1 cellular context compared by ENCODE assay signal in the genomic region with DNA sequence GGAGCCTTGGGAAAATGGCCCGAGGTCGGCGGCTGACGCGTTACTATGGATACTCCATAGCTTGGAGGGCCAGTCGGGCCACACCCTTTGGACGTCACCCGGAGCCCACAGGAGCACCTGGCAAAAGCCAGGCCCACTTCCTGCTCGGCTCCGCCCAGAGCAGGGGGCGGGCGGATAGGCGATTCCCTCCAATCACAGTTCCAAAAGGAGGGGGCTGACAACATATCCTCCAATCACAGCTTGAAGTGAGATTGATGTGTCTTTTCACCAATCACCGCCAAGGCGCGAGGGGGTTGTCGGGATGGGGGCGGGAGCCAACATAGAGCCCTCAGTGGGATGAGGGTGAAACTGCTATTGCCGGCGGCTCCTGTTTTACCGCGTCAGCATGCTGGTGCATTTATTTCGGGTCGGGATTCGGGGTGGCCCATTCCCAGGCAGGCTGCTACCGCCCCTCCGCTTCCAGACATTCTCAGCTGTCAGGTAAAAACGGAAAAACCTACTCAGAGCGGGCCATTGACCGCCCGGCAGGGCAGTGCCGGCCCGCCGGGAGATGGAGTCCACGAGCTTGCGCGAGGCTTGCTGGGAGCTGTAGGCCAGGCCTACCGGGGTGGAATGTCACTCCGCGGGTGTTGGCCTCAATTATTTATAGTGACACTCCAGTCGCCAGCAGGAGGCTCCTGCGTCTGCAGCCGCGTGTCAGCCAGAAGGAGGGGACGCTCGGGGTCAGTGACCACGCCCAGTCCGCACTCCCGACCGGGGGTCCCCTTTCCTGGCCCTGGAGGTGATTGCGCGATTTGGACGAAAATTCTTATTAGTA.
TF ChIP-seq lines count a peak whose summit lies in the region.

A gene (plus strand): TSS at position 320 of the 817 bp plus-strand sequence. CDS start 66 bp downstream, at position 386.

TF ChIP-seq in SK-N-SH, 30 proteins besides CTCF, POLR2A, EP300 and RAD21 (continued from another document):
- TF ChIP-seq, protein P1, sequence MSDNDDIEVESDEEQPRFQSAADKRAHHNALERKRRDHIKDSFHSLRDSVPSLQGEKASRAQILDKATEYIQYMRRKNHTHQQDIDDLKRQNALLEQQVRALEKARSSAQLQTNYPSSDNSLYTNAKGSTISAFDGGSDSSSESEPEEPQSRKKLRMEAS (IDR thresholded peaks at IDR 0.05; ENCODE audit: low read depth), result peak; percentile 94
- TF ChIP-seq SMC3 (IDR thresholded peaks at IDR 0.05; ENCODE audit: low read depth, low read length) (peak; percentile 81), NRF1 (IDR thresholded peaks at IDR 0.05; ENCODE audit: low read depth, low read length) (peak; percentile 56), MEF2A (IDR thresholded peaks at IDR 0.05; ENCODE audit: borderline replicate concordance, low read depth) (no peak), MXI1 (IDR thresholded peaks at IDR 0.05; ENCODE audit: low read depth, low read length) (peak; percentile 96), SIN3A (IDR thresholded peaks at IDR 0.05; ENCODE audit: borderline replicate concordance, low read depth, low read length) (peak; percentile 57; the same call in 1 of the 2 replicates), RCOR1 (IDR thresholded peaks at IDR 0.05; ENCODE audit: low read length) (peak; percentile 58; the same call in 1 of the 2 replicates)
- TF ChIP-seq, protein P2, sequence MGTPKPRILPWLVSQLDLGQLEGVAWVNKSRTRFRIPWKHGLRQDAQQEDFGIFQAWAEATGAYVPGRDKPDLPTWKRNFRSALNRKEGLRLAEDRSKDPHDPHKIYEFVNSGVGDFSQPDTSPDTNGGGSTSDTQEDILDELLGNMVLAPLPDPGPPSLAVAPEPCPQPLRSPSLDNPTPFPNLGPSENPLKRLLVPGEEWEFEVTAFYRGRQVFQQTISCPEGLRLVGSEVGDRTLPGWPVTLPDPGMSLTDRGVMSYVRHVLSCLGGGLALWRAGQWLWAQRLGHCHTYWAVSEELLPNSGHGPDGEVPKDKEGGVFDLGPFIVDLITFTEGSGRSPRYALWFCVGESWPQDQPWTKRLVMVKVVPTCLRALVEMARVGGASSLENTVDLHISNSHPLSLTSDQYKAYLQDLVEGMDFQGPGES (IDR thresholded peaks at IDR 0.05; ENCODE audit: low read depth, low read length), result peak; percentile 98
